1 cellular context compared by ENCODE assay signal in the genomic region with DNA sequence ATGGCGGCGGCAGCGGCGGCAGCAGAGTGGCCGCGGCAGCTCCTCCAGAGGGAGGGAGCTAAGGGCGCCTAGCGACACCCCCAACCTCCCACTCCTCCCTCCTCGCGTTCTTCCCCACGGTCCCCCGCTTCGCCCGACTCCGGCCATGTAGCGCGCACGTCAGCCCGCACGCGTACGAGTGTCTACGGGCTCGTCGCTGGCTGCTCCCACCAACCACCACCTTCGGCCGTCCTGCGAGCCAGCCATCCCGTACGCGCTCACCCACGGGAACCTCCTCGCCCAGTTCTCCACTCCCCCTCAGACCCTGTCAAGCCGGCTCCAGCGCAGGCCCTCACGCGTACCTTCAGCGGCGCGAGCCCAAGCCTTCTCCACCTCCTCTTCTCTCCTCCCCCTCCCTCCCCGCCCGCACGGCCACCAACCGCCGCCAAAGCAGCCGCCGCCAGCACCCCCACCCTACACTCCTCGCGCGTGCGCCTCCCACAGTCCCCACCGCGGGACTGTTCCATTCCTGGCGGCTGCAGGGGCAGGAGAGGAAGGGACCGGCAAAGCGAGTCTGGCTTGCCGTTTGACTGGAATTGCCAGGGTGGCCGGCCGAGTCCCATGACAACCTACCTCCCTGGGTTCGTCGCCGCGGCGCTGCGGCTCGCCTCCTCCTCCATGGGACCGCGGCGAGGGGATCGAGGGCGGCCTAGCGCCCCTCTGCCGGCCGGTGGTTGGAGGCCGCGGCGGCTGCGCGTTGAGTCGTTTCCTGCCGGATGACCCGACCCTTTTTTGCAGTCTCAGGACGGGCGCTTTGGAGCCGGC.
TF ChIP-seq lines count a peak whose summit lies in the region.

A gene (plus strand): TSS at position 774 of the 804 bp plus-strand sequence. CDS start 20,689 bp downstream, outside the sequence.
A gene with protein sequence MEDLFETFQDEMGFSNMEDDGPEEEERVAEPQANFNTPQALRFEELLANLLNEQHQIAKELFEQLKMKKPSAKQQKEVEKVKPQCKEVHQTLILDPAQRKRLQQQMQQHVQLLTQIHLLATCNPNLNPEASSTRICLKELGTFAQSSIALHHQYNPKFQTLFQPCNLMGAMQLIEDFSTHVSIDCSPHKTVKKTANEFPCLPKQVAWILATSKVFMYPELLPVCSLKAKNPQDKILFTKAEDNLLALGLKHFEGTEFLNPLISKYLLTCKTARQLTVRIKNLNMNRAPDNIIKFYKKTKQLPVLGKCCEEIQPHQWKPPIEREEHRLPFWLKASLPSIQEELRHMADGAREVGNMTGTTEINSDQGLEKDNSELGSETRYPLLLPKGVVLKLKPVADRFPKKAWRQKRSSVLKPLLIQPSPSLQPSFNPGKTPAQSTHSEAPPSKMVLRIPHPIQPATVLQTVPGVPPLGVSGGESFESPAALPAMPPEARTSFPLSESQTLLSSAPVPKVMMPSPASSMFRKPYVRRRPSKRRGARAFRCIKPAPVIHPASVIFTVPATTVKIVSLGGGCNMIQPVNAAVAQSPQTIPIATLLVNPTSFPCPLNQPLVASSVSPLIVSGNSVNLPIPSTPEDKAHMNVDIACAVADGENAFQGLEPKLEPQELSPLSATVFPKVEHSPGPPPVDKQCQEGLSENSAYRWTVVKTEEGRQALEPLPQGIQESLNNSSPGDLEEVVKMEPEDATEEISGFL (minus strand): TSS at position 457 of the 804 bp plus-strand sequence. CDS start 8,338 bp downstream, outside the sequence.

TF ChIP-seq in HepG2, 621 proteins besides CTCF, POLR2A, EP300 and RAD21 (continued from another document and continues in another):
- TF ChIP-seq, protein P1, sequence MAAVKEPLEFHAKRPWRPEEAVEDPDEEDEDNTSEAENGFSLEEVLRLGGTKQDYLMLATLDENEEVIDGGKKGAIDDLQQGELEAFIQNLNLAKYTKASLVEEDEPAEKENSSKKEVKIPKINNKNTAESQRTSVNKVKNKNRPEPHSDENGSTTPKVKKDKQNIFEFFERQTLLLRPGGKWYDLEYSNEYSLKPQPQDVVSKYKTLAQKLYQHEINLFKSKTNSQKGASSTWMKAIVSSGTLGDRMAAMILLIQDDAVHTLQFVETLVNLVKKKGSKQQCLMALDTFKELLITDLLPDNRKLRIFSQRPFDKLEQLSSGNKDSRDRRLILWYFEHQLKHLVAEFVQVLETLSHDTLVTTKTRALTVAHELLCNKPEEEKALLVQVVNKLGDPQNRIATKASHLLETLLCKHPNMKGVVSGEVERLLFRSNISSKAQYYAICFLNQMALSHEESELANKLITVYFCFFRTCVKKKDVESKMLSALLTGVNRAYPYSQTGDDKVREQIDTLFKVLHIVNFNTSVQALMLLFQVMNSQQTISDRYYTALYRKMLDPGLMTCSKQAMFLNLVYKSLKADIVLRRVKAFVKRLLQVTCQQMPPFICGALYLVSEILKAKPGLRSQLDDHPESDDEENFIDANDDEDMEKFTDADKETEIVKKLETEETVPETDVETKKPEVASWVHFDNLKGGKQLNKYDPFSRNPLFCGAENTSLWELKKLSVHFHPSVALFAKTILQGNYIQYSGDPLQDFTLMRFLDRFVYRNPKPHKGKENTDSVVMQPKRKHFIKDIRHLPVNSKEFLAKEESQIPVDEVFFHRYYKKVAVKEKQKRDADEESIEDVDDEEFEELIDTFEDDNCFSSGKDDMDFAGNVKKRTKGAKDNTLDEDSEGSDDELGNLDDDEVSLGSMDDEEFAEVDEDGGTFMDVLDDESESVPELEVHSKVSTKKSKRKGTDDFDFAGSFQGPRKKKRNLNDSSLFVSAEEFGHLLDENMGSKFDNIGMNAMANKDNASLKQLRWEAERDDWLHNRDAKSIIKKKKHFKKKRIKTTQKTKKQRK (IDR thresholded peaks at IDR 0.05; ENCODE audit: low read length), result no peak
- TF ChIP-seq ZNF446 (CRISPR knock-in tag; IDR thresholded peaks at IDR 0.05), result no peak; the same call in 1 of the 2 replicates
- TF ChIP-seq JUND (CRISPR knock-in tag; IDR thresholded peaks at IDR 0.05), result 0 out of 2 replicates have a peak, but pooled peaks have one; percentile 7
- TF ChIP-seq RFX3 (CRISPR knock-in tag; IDR thresholded peaks at IDR 0.05), result no peak
- peak; percentile 75; the same call in 1 of the 2 replicates for TF ChIP-seq ERF (CRISPR knock-in tag; IDR thresholded peaks at IDR 0.05)
- TF ChIP-seq FOSL2 (CRISPR knock-in tag; IDR thresholded peaks at IDR 0.05), result 0 out of 2 replicates have a peak, but pooled peaks have one; percentile 3
- TF ChIP-seq, protein P2, sequence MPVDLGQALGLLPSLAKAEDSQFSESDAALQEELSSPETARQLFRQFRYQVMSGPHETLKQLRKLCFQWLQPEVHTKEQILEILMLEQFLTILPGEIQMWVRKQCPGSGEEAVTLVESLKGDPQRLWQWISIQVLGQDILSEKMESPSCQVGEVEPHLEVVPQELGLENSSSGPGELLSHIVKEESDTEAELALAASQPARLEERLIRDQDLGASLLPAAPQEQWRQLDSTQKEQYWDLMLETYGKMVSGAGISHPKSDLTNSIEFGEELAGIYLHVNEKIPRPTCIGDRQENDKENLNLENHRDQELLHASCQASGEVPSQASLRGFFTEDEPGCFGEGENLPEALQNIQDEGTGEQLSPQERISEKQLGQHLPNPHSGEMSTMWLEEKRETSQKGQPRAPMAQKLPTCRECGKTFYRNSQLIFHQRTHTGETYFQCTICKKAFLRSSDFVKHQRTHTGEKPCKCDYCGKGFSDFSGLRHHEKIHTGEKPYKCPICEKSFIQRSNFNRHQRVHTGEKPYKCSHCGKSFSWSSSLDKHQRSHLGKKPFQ (CRISPR knock-in tag; IDR thresholded peaks at IDR 0.05; ENCODE audit: insufficient replicate concordance), result peak; percentile 58
- no peak for TF ChIP-seq ZKSCAN1 (IDR thresholded peaks at IDR 0.05; ENCODE audit: low read length)
- TF ChIP-seq, protein P3, sequence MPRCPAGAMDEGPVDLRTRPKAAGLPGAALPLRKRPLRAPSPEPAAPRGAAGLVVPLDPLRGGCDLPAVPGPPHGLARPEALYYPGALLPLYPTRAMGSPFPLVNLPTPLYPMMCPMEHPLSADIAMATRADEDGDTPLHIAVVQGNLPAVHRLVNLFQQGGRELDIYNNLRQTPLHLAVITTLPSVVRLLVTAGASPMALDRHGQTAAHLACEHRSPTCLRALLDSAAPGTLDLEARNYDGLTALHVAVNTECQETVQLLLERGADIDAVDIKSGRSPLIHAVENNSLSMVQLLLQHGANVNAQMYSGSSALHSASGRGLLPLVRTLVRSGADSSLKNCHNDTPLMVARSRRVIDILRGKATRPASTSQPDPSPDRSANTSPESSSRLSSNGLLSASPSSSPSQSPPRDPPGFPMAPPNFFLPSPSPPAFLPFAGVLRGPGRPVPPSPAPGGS (CRISPR knock-in tag; IDR thresholded peaks at IDR 0.05), result peak; percentile 75; the same call in 1 of the 2 replicates
- peak; percentile 52; the same call in 1 of the 2 replicates for TF ChIP-seq MTA1 (CRISPR knock-in tag; IDR thresholded peaks at IDR 0.05; ENCODE audit: borderline replicate concordance)
- TF ChIP-seq KLF16 (CRISPR knock-in tag; IDR thresholded peaks at IDR 0.05), result peak in 1 of 2 experiments; percentile 79; a peak in 1 of 4 replicates
- peak; percentile 81; the same call in 1 of the 2 replicates for TF ChIP-seq FOXC1 (CRISPR knock-in tag; IDR thresholded peaks at IDR 0.05; ENCODE audit: borderline replicate concordance)
- TF ChIP-seq SNAPC2 (CRISPR knock-in tag; IDR thresholded peaks at IDR 0.05), result peak; percentile 53; the same call in 1 of the 2 replicates
- TF ChIP-seq, protein P4, sequence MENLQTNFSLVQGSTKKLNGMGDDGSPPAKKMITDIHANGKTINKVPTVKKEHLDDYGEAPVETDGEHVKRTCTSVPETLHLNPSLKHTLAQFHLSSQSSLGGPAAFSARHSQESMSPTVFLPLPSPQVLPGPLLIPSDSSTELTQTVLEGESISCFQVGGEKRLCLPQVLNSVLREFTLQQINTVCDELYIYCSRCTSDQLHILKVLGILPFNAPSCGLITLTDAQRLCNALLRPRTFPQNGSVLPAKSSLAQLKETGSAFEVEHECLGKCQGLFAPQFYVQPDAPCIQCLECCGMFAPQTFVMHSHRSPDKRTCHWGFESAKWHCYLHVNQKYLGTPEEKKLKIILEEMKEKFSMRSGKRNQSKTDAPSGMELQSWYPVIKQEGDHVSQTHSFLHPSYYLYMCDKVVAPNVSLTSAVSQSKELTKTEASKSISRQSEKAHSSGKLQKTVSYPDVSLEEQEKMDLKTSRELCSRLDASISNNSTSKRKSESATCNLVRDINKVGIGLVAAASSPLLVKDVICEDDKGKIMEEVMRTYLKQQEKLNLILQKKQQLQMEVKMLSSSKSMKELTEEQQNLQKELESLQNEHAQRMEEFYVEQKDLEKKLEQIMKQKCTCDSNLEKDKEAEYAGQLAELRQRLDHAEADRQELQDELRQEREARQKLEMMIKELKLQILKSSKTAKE (CRISPR knock-in tag; IDR thresholded peaks at IDR 0.05; ENCODE audit: borderline replicate concordance), result peak; percentile 57
- no peak for TF ChIP-seq TCF7 (IDR thresholded peaks at IDR 0.05; ENCODE audit: low read depth)
- peak; percentile 59; the same call in 1 of the 2 replicates for TF ChIP-seq SAFB2 (CRISPR knock-in tag; IDR thresholded peaks at IDR 0.05; ENCODE audit: borderline replicate concordance, low read depth)
- TF ChIP-seq YEATS2 (CRISPR knock-in tag; IDR thresholded peaks at IDR 0.05; ENCODE audit: borderline replicate concordance), result peak; percentile 78
- TF ChIP-seq ZFP62 (CRISPR knock-in tag; IDR thresholded peaks at IDR 0.05), result no peak
- TF ChIP-seq SPEN (CRISPR knock-in tag; IDR thresholded peaks at IDR 0.05; ENCODE audit: low read depth), result peak; percentile 84
- TF ChIP-seq GABPA (IDR thresholded peaks at IDR 0.05; ENCODE audit: low read depth, low read length), result peak; percentile 40
- TF ChIP-seq GABPA (CRISPR knock-in tag; IDR thresholded peaks at IDR 0.05; ENCODE audit: low read depth), result peak; percentile 66
- TF ChIP-seq, protein P5, sequence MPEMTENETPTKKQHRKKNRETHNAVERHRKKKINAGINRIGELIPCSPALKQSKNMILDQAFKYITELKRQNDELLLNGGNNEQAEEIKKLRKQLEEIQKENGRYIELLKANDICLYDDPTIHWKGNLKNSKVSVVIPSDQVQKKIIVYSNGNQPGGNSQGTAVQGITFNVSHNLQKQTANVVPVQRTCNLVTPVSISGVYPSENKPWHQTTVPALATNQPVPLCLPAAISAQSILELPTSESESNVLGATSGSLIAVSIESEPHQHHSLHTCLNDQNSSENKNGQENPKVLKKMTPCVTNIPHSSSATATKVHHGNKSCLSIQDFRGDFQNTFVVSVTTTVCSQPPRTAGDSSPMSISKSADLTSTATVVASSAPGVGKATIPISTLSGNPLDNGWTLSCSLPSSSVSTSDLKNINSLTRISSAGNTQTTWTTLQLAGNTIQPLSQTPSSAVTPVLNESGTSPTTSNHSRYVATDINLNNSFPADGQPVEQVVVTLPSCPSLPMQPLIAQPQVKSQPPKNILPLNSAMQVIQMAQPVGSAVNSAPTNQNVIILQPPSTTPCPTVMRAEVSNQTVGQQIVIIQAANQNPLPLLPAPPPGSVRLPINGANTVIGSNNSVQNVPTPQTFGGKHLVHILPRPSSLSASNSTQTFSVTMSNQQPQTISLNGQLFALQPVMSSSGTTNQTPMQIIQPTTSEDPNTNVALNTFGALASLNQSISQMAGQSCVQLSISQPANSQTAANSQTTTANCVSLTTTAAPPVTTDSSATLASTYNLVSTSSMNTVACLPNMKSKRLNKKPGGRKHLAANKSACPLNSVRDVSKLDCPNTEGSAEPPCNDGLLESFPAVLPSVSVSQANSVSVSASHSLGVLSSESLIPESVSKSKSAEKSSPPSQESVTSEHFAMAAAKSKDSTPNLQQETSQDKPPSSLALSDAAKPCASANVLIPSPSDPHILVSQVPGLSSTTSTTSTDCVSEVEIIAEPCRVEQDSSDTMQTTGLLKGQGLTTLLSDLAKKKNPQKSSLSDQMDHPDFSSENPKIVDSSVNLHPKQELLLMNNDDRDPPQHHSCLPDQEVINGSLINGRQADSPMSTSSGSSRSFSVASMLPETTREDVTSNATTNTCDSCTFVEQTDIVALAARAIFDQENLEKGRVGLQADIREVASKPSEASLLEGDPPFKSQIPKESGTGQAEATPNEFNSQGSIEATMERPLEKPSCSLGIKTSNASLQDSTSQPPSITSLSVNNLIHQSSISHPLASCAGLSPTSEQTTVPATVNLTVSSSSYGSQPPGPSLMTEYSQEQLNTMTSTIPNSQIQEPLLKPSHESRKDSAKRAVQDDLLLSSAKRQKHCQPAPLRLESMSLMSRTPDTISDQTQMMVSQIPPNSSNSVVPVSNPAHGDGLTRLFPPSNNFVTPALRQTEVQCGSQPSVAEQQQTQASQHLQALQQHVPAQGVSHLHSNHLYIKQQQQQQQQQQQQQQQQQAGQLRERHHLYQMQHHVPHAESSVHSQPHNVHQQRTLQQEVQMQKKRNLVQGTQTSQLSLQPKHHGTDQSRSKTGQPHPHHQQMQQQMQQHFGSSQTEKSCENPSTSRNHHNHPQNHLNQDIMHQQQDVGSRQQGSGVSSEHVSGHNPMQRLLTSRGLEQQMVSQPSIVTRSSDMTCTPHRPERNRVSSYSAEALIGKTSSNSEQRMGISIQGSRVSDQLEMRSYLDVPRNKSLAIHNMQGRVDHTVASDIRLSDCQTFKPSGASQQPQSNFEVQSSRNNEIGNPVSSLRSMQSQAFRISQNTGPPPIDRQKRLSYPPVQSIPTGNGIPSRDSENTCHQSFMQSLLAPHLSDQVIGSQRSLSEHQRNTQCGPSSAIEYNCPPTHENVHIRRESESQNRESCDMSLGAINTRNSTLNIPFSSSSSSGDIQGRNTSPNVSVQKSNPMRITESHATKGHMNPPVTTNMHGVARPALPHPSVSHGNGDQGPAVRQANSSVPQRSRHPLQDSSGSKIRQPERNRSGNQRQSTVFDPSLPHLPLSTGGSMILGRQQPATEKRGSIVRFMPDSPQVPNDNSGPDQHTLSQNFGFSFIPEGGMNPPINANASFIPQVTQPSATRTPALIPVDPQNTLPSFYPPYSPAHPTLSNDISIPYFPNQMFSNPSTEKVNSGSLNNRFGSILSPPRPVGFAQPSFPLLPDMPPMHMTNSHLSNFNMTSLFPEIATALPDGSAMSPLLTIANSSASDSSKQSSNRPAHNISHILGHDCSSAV (CRISPR knock-in tag; IDR thresholded peaks at IDR 0.05; ENCODE audit: borderline replicate concordance), result no peak
